ENCODE assay signal across 8 cellular contexts in genomic region chr3:133927543-133928066, GRCh38. TPM values are rescaled to one million over a fixed set of nuclear protein-coding genes. Genes with fewer than 3 reads are reported as not detected.
DNase-seq lines count a peak whose midpoint lies in the region; ATAC-seq, FAIRE-seq and TF ChIP-seq lines count a peak whose summit lies in the region.

No MANE protein-coding gene starts in this region.

- H3K4me3 ChIP-seq in NB4 (ENCODE audit: low read depth, low read length) = no peak overlapping the region
- peak overlapping the region; percentile 32 to 53 (median 39) for H3K4me3 ChIP-seq in endothelial cell of umbilical vein (replicated peaks in 1 of 3; ENCODE audit: insufficient read depth in 1 of 3, low read depth in 1 of 3, low read length in 3 of 3)
- H3K4me3 ChIP-seq in muscle layer of colon (ENCODE audit: low read depth in 1 of 2, low read length in 2 of 2) = peak overlapping the region; percentile 44 to 66

- H2AFZ ChIP-seq in endothelial cell of umbilical vein (ENCODE audit: low read depth, low read length) = peak overlapping the region; percentile 98

- no peaks in the 10 kb centered on the region for H4K20me1 ChIP-seq in endothelial cell of umbilical vein (replicated peaks; ENCODE audit: control insufficient read depth, extremely low read depth, insufficient read depth, low read length)

- intact Hi-C loops in endothelial cell of umbilical vein (cut with micrococcal nuclease) = loop anchor here (1.0 to 2.0 kb wide), 3 partner anchors 108 to 439 kb away; no protein-coding TSS in a partner anchor

- POLR2A ChIA-PET in endothelial cell of umbilical vein (lab: Charles Lee) = no interaction called here

- no peaks in the 10 kb centered on the region for H3K27me3 ChIP-seq in endothelial cell of umbilical vein (ENCODE audit: control insufficient read depth in 2 of 2, insufficient read depth in 2 of 2, low read length in 2 of 2)
- H3K27me3 ChIP-seq in muscle layer of colon (ENCODE audit: control insufficient read depth in 1 of 2, insufficient read depth in 2 of 2, low read length in 2 of 2) = no peaks in the 10 kb centered on the region

- no peak overlapping the region for H3K27ac ChIP-seq in endothelial cell of umbilical vein (ENCODE audit: insufficient read depth, low read depth, low read length)
- H3K27ac ChIP-seq in muscle layer of colon (ENCODE audit: low read depth, low read length) = no peak overlapping the region

- TF ChIP-seq POLR2A in NB4 (IDR thresholded peaks at IDR 0.05; ENCODE audit: extremely low read depth, insufficient read length) (no peak), endothelial cell of umbilical vein (IDR thresholded peaks at IDR 0.05; ENCODE audit: low read depth, low read length) (no peak)

- H3K9me1 ChIP-seq in endothelial cell of umbilical vein (replicated peaks; ENCODE audit: control insufficient read depth, extremely low read depth, insufficient read depth, low read length) = no peaks in the 10 kb centered on the region

- DNase-seq in GM03348 (ENCODE audit: low spot score) = peak; percentile 94
- DNase-seq in NB4 (ENCODE audit: low read depth) = peak; percentile 47
- peak; percentile 57 to 63 for DNase-seq in activated CD8-positive, alpha-beta memory T cell treated with anti-CD3 and anti-CD28 coated beads for 4 hours (ENCODE audit: low read depth in 2 of 2)
- DNase-seq in endothelial cell of umbilical vein (ENCODE audit: low read depth, low spot score) = peak; percentile 37
- DNase-seq in stimulated activated CD8-positive, alpha-beta memory T cell treated with anti-CD3 and anti-CD28 coated beads, Interleukin-4, amount 100 ng/mL, for 48 hours = peak; percentile 82

- no peaks in the 10 kb centered on the region for H3K9me3 ChIP-seq in endothelial cell of umbilical vein (replicated peaks; ENCODE audit: control insufficient read depth, insufficient read depth, low read length)
- H3K9me3 ChIP-seq in muscle layer of colon (ENCODE audit: low read length) = no peaks in the 10 kb centered on the region

- H3K79me2 ChIP-seq in endothelial cell of umbilical vein (ENCODE audit: control insufficient read depth, insufficient read depth, low read length) = no peaks in the 10 kb centered on the region

- H3K4me1 ChIP-seq in endothelial cell of umbilical vein (ENCODE audit: control insufficient read depth, extremely low read depth, insufficient read depth, low read length) (peaks cover 7% of the 10 kb centered on the region), muscle layer of colon (ENCODE audit: insufficient read depth, low read length) (peaks cover 5% of the 10 kb centered on the region)

- CTCF ChIA-PET in endothelial cell of umbilical vein (lab: Charles Lee) = interaction anchor here (0.6 to 7.2 kb wide), 20 partner anchors 11 to 1196 kb away, joined by 3 to 223 read pairs (median 3); no protein-coding TSS in a partner anchor

- TF ChIP-seq CTCF in NB4 (IDR thresholded peaks at IDR 0.05; ENCODE audit: low read depth, low read length) (peak; percentile 40), endothelial cell of umbilical vein (IDR thresholded peaks at IDR 0.05; ENCODE audit: extremely low read depth in 1 of 2, insufficient read depth in 1 of 2, low read depth in 1 of 2, low read length in 2 of 2) (peak; percentile 70 to 87)

- ATAC-seq in GM21786 (IDR thresholded peaks at IDR 0.05; ENCODE audit: unreplicated experiment) (peak; percentile 60), HG03378 (IDR thresholded peaks at IDR 0.05; ENCODE audit: unreplicated experiment) (no peak)

- peak overlapping the region; percentile 47 for H3K9ac ChIP-seq in endothelial cell of umbilical vein (replicated peaks; ENCODE audit: extremely low read depth, insufficient read depth, low read length)
- peak overlapping the region; percentile 49 for H3K9ac ChIP-seq in muscle layer of colon (ENCODE audit: low read length)

- no TSS peak for BruUV-seq in endothelial cell of umbilical vein (replicated peaks; lab: Mats Ljungman, UMichigan)

- FAIRE-seq in endothelial cell of umbilical vein (lab: Jason Lieb, UNC) = peak; percentile 62

- dilution Hi-C loops in endothelial cell of umbilical vein (cut with MboI; ENCODE audit: extremely low pct_ligation_motif_present, low sequenced_read_pairs) = loop anchor here (25.0 kb wide), 1 partner anchor 285 kb away; no protein-coding TSS in a partner anchor

- H3K36me3 ChIP-seq in endothelial cell of umbilical vein (ENCODE audit: control insufficient read depth in 2 of 2, extremely low read depth in 1 of 2, insufficient read depth in 2 of 2, low read length in 2 of 2) (no peaks in the 10 kb centered on the region), muscle layer of colon (ENCODE audit: insufficient read depth, low read length) (no peaks in the 10 kb centered on the region)

- H3K4me2 ChIP-seq in endothelial cell of umbilical vein (ENCODE audit: insufficient read depth, low read length) = peak overlapping the region; percentile 87

TF ChIP-seq in endothelial cell of umbilical vein, 7 proteins besides CTCF, POLR2A, EP300 and RAD21:
- TF ChIP-seq POLR2AphosphoS5 (IDR thresholded peaks at IDR 0.05; ENCODE audit: insufficient read depth, low read depth, low read length) (peak; percentile 12), EZH2 (IDR thresholded peaks at IDR 0.05; ENCODE audit: borderline replicate concordance, low read depth, low read length, severe bottlenecking) (no peak), GATA2 (IDR thresholded peaks at IDR 0.05; ENCODE audit: insufficient read depth, insufficient read length, low read depth, low read length) (no peak)

RNA-seq across cellular contexts. Expression of gene RAB6B, which starts 31.9 kb away (rescaled TPM):
- total RNA-seq in endothelial cell of umbilical vein = 5.0 and 6.7 TPM in 2 replicates
- polyA plus RNA-seq in endothelial cell of umbilical vein = 1.7 and 2.1 TPM in 2 replicates
- 3.3 and 3.4 TPM in 2 replicates for polyA plus RNA-seq in endothelial cell of umbilical vein (2011; cell fraction: cytosol; rRNA removed)
- polyA plus RNA-seq in endothelial cell of umbilical vein (2011; cell fraction: nucleus; rRNA removed) = 4.0 and 4.3 TPM in 2 replicates
- 4.1 and 5.2 TPM in 2 replicates for polyA plus RNA-seq in endothelial cell of umbilical vein (2012)
- polyA minus RNA-seq in endothelial cell of umbilical vein = 4.7 and 10.8 TPM in 2 replicates
- 1.5 TPM for polyA minus RNA-seq in endothelial cell of umbilical vein (2011; cell fraction: cytosol; rRNA and poly(A)+ RNA removed)
- polyA minus RNA-seq in endothelial cell of umbilical vein (2011; cell fraction: nucleus; rRNA and poly(A)+ RNA removed) = 0.82 and 1.2 TPM in 2 replicates

Comparison
In these comparisons a context has a peak if more than half of its experiments do, and no peak if none do; other contexts are left out.
1. DNase-seq: peak in every context shown above with its lines; median percentile 94 in GM03348; 82 in stimulated activated CD8-positive, alpha-beta memory T cell treated with anti-CD3 and anti-CD28 coated beads, Interleukin-4, amount 100 ng/mL, for 48 hours; 60 in activated CD8-positive, alpha-beta memory T cell treated with anti-CD3 and anti-CD28 coated beads for 4 hours; 47 in NB4; 37 in endothelial cell of umbilical vein.